In genomic region chr17:50097455-50097854, GRCh38 we compare ENCODE assay signal across 3 cellular contexts.
TF ChIP-seq lines count a peak whose summit lies in the region.

No MANE protein-coding gene starts in this region.

TF ChIP-seq in liver, 16 proteins besides CTCF, POLR2A, EP300 and RAD21:
- TF ChIP-seq FOXA1 (IDR thresholded peaks at IDR 0.05) (no peak), HNF4G (IDR thresholded peaks at IDR 0.05) (no peak), ATF3 (IDR thresholded peaks at IDR 0.05) (no peak), JUND (IDR thresholded peaks at IDR 0.05) (no peak)

TF ChIP-seq in HepG2, 621 proteins besides CTCF, POLR2A, EP300 and RAD21:
- TF ChIP-seq CENPX (CRISPR knock-in tag; IDR thresholded peaks at IDR 0.05): no peak
- no peak for TF ChIP-seq SRF (IDR thresholded peaks at IDR 0.05; ENCODE audit: low read depth, low read length)
- TF ChIP-seq KDM1A (CRISPR knock-in tag; IDR thresholded peaks at IDR 0.05): no peak
- no peak for TF ChIP-seq CHD4 (IDR thresholded peaks at IDR 0.05; ENCODE audit: borderline replicate concordance, low read length)
- no peak for TF ChIP-seq SSRP1 (CRISPR knock-in tag; IDR thresholded peaks at IDR 0.05)

TF ChIP-seq in SK-N-SH treated with all-trans-retinoic acid at 6 μM for 48 hours, 23 proteins besides CTCF, POLR2A, EP300 and RAD21:
- no peak for TF ChIP-seq GLIS3 (CRISPR knock-in tag; IDR thresholded peaks at IDR 0.05)
- no peak for TF ChIP-seq BACH2 (CRISPR knock-in tag; IDR thresholded peaks at IDR 0.05; ENCODE audit: borderline replicate concordance)
- TF ChIP-seq ZFP30 (CRISPR knock-in tag; IDR thresholded peaks at IDR 0.05): no peak
- no peak for TF ChIP-seq ZC3H10 (CRISPR knock-in tag; IDR thresholded peaks at IDR 0.05)
- no peak for TF ChIP-seq TOX (CRISPR knock-in tag; IDR thresholded peaks at IDR 0.05; ENCODE audit: borderline replicate concordance)
- no peak for TF ChIP-seq ESRRG (CRISPR knock-in tag; IDR thresholded peaks at IDR 0.05)
- TF ChIP-seq ISL1 (CRISPR knock-in tag; IDR thresholded peaks at IDR 0.05): no peak
- TF ChIP-seq PATZ1 (CRISPR knock-in tag; IDR thresholded peaks at IDR 0.05; ENCODE audit: borderline replicate concordance): no peak
- no peak for TF ChIP-seq ARNTL (CRISPR knock-in tag; IDR thresholded peaks at IDR 0.05; ENCODE audit: borderline replicate concordance, low read depth)
- no peak for TF ChIP-seq SNAI2 (CRISPR knock-in tag; IDR thresholded peaks at IDR 0.05)
- no peak for TF ChIP-seq POU6F1 (CRISPR knock-in tag; IDR thresholded peaks at IDR 0.05; ENCODE audit: borderline replicate concordance, low read depth)
- no peak for TF ChIP-seq ZNF8 (CRISPR knock-in tag; IDR thresholded peaks at IDR 0.05)
TF ChIP-seq in SK-N-SH treated with all-trans-retinoic acid at 6 μM for 48 hours: peak in this region for 0.
